In the genomic region with DNA sequence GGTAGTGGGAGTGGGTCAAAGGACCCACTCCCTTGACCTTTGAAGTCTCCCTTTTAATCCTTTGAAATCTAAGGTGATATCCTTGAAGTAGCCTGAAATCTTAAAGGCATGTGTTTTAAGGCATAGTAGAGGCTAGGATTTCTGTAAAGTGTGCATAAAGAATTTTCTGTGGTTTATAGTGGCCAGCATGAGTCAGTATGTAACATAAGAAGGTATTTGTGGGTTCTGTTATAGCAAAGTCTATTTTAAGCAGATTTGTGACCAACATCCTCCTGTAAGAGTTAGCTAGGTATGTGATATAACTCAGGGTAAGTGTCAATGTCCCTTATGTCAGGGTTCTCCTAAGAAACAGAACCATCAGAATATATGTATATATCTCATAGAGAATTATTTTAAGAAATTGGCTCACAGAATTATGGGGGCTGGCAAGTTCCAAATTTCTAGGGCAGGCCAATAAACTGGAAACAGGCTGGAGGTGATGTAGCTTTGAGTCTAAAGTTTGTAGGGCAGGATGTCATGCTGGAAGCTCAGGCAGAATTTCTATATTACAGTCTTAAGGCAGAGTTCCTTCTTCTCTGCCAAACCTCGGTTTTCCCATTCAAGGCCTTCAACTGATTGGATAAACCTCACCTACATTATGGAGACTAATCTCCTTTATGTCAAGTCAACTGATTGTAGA, we compare ENCODE assay signal across 10 cellular contexts. TPM values are rescaled to one million over a fixed set of nuclear protein-coding genes. Genes with fewer than 3 reads are reported as not detected.
DNase-seq lines count a peak whose midpoint lies in the region; ATAC-seq, FAIRE-seq and TF ChIP-seq lines count a peak whose summit lies in the region.
"Had no signal": no experiment of that assay in that cellular context is flagged by ENCODE, and none has a peak within 500 bp of the region (broad histone marks: within the 10 kb centered on the region; RNA-seq: fewer than 3 reads in every experiment).

No MANE protein-coding gene starts in this region.

- no peak for TF ChIP-seq CTCF in brain microvascular endothelial cell (IDR thresholded peaks at IDR 0.05; ENCODE audit: low read depth, low read length, missing control alignments)

- H3K4me3 ChIP-seq in brain microvascular endothelial cell (ENCODE audit: low read depth, low read length): no peak overlapping the region

- H3K36me3 Mint-ChIP-seq in activated naive CD4-positive, alpha-beta T cell treated with anti-CD3 and anti-CD28 coated beads, Interleukin-2, amount 50 U/mL, for 72 hours: no peaks in the 10 kb centered on the region

- FAIRE-seq in urothelium cell line (lab: Jason Lieb, UNC): no peak
- FAIRE-seq: A204.1 had no signal

- H3K27ac Mint-ChIP-seq in activated naive CD4-positive, alpha-beta T cell treated with anti-CD3 and anti-CD28 coated beads, Interleukin-2, amount 50 U/mL, for 72 hours: no peak overlapping the region

- H3K9me3 Mint-ChIP-seq in activated naive CD4-positive, alpha-beta T cell treated with anti-CD3 and anti-CD28 coated beads, Interleukin-2, amount 50 U/mL, for 72 hours: no peaks in the 10 kb centered on the region

- no peaks in the 10 kb centered on the region for H3K27me3 ChIP-seq in brain microvascular endothelial cell (replicated peaks)

- in situ Hi-C loops in brain microvascular endothelial cell (cut with HindIII; ENCODE audit: low pct_ligation_motif_present, low sequenced_read_pairs): no loop called here

- ATAC-seq in activated naive CD4-positive, alpha-beta T cell treated with anti-CD3 and anti-CD28 coated beads, Interleukin-2, amount 50 U/mL, for 72 hours: peak; percentile 20 to 32
- peak; percentile 98 for ATAC-seq in HG03565 (IDR thresholded peaks at IDR 0.05; ENCODE audit: unreplicated experiment)

- no peak overlapping the region for H3K27ac ChIP-seq in brain microvascular endothelial cell

- H3K36me3 ChIP-seq in brain microvascular endothelial cell (replicated peaks): no peaks in the 10 kb centered on the region

- DNase-seq in activated naive CD4-positive, alpha-beta T cell treated with anti-CD3 and anti-CD28 coated beads, Interleukin-2, amount 50 U/mL, for 72 hours (ENCODE audit: low spot score in 2 of 2): no peak
- DNase-seq in activated naive CD4-positive, alpha-beta T cell treated with anti-CD3 and anti-CD28 coated beads, Interleukin-2, amount 50 U/mL, for 16 hours: no peak
- peak; percentile 56 for DNase-seq in brain microvascular endothelial cell
- peak; percentile 26 for DNase-seq in urothelium cell line (ENCODE audit: low spot score)
- DNase-seq in activated CD4-positive, alpha-beta T cell treated with anti-CD3 and anti-CD28 coated beads, Interleukin-2, amount 50 U/mL, for 4 hours: no peak
- DNase-seq in stimulated activated CD4-positive, alpha-beta T cell treated with anti-CD3 and anti-CD28 coated beads, Interleukin-2, amount 100 ng/mL, for 24 hours: no peak
- DNase-seq in cerebellar cortex (ENCODE audit: low spot score): no peak
- DNase-seq: activated T-cell treated with anti-CD3 and anti-CD28 coated beads for 4 hours had no signal

RNA-seq across cellular contexts. Expression of a gene that starts 18.7 kb away (rescaled TPM):
- not detected for total RNA-seq in activated naive CD4-positive, alpha-beta T cell treated with anti-CD3 and anti-CD28 coated beads, Interleukin-2, amount 50 U/mL, for 72 hours

RNA-seq across cellular contexts. Expression of a gene that starts 34.4 kb away (rescaled TPM):
- total RNA-seq in activated naive CD4-positive, alpha-beta T cell treated with anti-CD3 and anti-CD28 coated beads, Interleukin-2, amount 50 U/mL, for 72 hours: not detected

Comparison
In these comparisons a context has a peak if more than half of its experiments do, and no peak if none do; other contexts are left out.
1. DNase-seq: peak in brain microvascular endothelial cell (single experiment) and urothelium cell line (single experiment); none in activated naive CD4-positive, alpha-beta T cell treated with anti-CD3 and anti-CD28 coated beads, Interleukin-2, amount 50 U/mL, for 72 hours (0 of 2), activated naive CD4-positive, alpha-beta T cell treated with anti-CD3 and anti-CD28 coated beads, Interleukin-2, amount 50 U/mL, for 16 hours (single experiment), activated CD4-positive, alpha-beta T cell treated with anti-CD3 and anti-CD28 coated beads, Interleukin-2, amount 50 U/mL, for 4 hours (0 of 2), stimulated activated CD4-positive, alpha-beta T cell treated with anti-CD3 and anti-CD28 coated beads, Interleukin-2, amount 100 ng/mL, for 24 hours (0 of 2) and cerebellar cortex (single experiment).